In the genomic region with DNA sequence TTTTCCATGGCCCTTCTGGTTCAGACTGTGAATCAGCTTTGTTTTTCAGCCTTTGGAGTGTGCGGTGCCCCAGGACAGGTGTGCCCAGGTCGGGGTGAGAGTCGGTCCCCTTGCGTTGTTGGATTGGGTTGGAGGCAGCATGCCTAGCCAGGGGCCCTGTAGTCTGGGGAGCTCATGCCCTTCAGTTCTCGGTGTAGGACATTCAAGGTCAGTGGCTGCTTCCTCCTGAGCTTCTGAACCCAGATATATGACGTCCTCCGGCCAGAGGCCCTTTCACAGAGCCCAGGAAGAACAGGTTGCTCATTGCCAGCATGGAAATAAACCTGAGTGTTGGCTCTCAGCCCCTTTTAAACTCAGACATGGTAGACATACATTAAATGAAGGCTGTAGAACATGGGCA, we compare ENCODE assay signal across 24 cellular contexts. TPM values are rescaled to one million over a fixed set of nuclear protein-coding genes. Genes with fewer than 3 reads are reported as not detected.
"Had no signal": no experiment of that assay in that cellular context is flagged by ENCODE, and none has a peak within 500 bp of the region (broad histone marks: within the 10 kb centered on the region; RNA-seq: fewer than 3 reads in every experiment).

No MANE protein-coding gene starts in this region.

- H3K4me3 ChIP-seq: adrenal gland, breast epithelium, Peyer's patch had no signal

- H3K27ac Mint-ChIP-seq: activated CD8-positive, alpha-beta T cell treated with anti-CD3 and anti-CD28 coated beads for 36 hours; activated naive CD8-positive, alpha-beta T cell treated with anti-CD3 and anti-CD28 coated beads, Interleukin-2, amount 10 ng/mL, durations not matched to agents 7 days and 5 days; activated T-cell treated with anti-CD3 and anti-CD28 coated beads, Interleukin-2, amount 50 U/mL, for 72 hours; activated T-helper 2 cell treated with anti-CD3 and anti-CD28 coated beads, Interferon-gamma antibody, Interleukin-2, Interleukin-4, amounts not matched to agents 10 μg/mL and 5 μg/mL and 100 μg/mL, durations not matched to agents 14 hours and 24 hours and 36 hours had no signal

- H3K4me3 Mint-ChIP-seq: activated CD8-positive, alpha-beta T cell treated with anti-CD3 and anti-CD28 coated beads for 36 hours; activated naive CD8-positive, alpha-beta T cell treated with anti-CD3 and anti-CD28 coated beads, Interleukin-2, amount 10 ng/mL, durations not matched to agents 7 days and 5 days; activated T-cell treated with anti-CD3 and anti-CD28 coated beads, Interleukin-2, amount 50 U/mL, for 72 hours had no signal

- DNase-seq: activated CD4-positive, CD25-positive, alpha-beta regulatory T cell; activated CD8-positive, alpha-beta memory T cell treated with anti-CD3 and anti-CD28 coated beads, Interleukin-2, amount 50 U/mL, for 4 hours; activated CD8-positive, alpha-beta T cell treated with anti-CD3 and anti-CD28 coated beads for 36 hours; activated gamma-delta T cell treated with Interleukin-2 at 50 U/mL for 16 hours; activated naive CD4-positive, alpha-beta T cell treated with anti-CD3 and anti-CD28 coated beads, Interleukin-2, amount 50 U/mL, for 16 hours; activated naive CD8-positive, alpha-beta T cell treated with anti-CD3 and anti-CD28 coated beads, Interleukin-2, amount 10 ng/mL, durations not matched to agents 7 days and 5 days; activated T-cell treated with anti-CD3 and anti-CD28 coated beads, Interleukin-2, amount 50 U/mL, for 72 hours; adrenal gland; anterior cingulate cortex; MM.1S; NCI-H1105; NCI-H1436; NCI-H1694 treated with DMSO at 0.1 percent for 48 hours; NCI-H2029 treated with DMSO at 0.1 percent for 48 hours; NCI-H510A treated with DMSO at 0.1 percent for 48 hours; NCI-H69; NK-92 treated with Interleukin-12 subunit alpha and Interleukin-12 subunit beta, amount 100 ng/mL, for 24 hours; Peyer's patch; SIG-M5; T-helper 2 cell; T1000 had no signal

- H3K9me3 ChIP-seq: adrenal gland, breast epithelium, Peyer's patch had no signal

- H3K4me1 ChIP-seq: adrenal gland had no signal

- H3K27me3 ChIP-seq: adrenal gland, breast epithelium, Peyer's patch had no signal

- H3K27ac ChIP-seq: adrenal gland, breast epithelium, Peyer's patch, RWPE1 had no signal

- H3K36me3 ChIP-seq: adrenal gland, breast epithelium, Peyer's patch had no signal

- H3K4me1 Mint-ChIP-seq: activated naive CD8-positive, alpha-beta T cell treated with anti-CD3 and anti-CD28 coated beads, Interleukin-2, amount 10 ng/mL, durations not matched to agents 7 days and 5 days had no signal

- ATAC-seq: activated CD8-positive, alpha-beta T cell treated with anti-CD3 and anti-CD28 coated beads for 36 hours; activated T-cell treated with anti-CD3 and anti-CD28 coated beads, Interleukin-2, amount 50 U/mL, for 72 hours had no signal

- H3K36me3 Mint-ChIP-seq: activated naive CD8-positive, alpha-beta T cell treated with anti-CD3 and anti-CD28 coated beads, Interleukin-2, amount 10 ng/mL, durations not matched to agents 7 days and 5 days had no signal

- H3K9me3 Mint-ChIP-seq: activated CD8-positive, alpha-beta T cell treated with anti-CD3 and anti-CD28 coated beads for 36 hours; activated naive CD8-positive, alpha-beta T cell treated with anti-CD3 and anti-CD28 coated beads, Interleukin-2, amount 10 ng/mL, durations not matched to agents 7 days and 5 days; activated T-cell treated with anti-CD3 and anti-CD28 coated beads, Interleukin-2, amount 50 U/mL, for 72 hours; activated T-helper 2 cell treated with anti-CD3 and anti-CD28 coated beads, Interferon-gamma antibody, Interleukin-2, Interleukin-4, amounts not matched to agents 10 μg/mL and 5 μg/mL and 100 μg/mL, durations not matched to agents 14 hours and 24 hours and 36 hours had no signal

RNA-seq across cellular contexts. Expression of gene CSRP3, which starts 2.7 kb away (rescaled TPM):
- total RNA-seq: activated CD8-positive, alpha-beta T cell treated with anti-CD3 and anti-CD28 coated beads for 36 hours; activated naive CD8-positive, alpha-beta T cell treated with anti-CD3 and anti-CD28 coated beads, Interleukin-2, amount 10 ng/mL, durations not matched to agents 7 days and 5 days; activated T-cell treated with anti-CD3 and anti-CD28 coated beads, Interleukin-2, amount 50 U/mL, for 72 hours; activated T-helper 2 cell treated with anti-CD3 and anti-CD28 coated beads, Interferon-gamma antibody, Interleukin-2, Interleukin-4, amounts not matched to agents 10 μg/mL and 5 μg/mL and 100 μg/mL, durations not matched to agents 14 hours and 24 hours and 36 hours; adrenal gland; breast epithelium; Peyer's patch had no signal
